24 cellular contexts compared by ENCODE assay signal in genomic region chr1:220595179-220595578, GRCh38.
"Had no signal": no experiment of that assay in that cellular context is flagged by ENCODE, and none has a peak within 500 bp of the region (broad histone marks: within the 10 kb centered on the region; RNA-seq: fewer than 3 reads in every experiment).

No MANE protein-coding gene starts in this region.

- H3K9me3 Mint-ChIP-seq: naive B cell had no signal

- H3K4me1 Mint-ChIP-seq: immature natural killer cell, mesothelial cell of epicardium, naive B cell had no signal

- H3K36me3 ChIP-seq: left ventricle myocardium inferior, lower lobe of right lung had no signal

- H3K36me3 Mint-ChIP-seq: immature natural killer cell, naive B cell had no signal

- H3K27ac ChIP-seq: coronary artery, dorsolateral prefrontal cortex, epithelial cell of prostate, esophagus muscularis mucosa, foreskin keratinocyte, gastroesophageal sphincter, heart left ventricle, hepatocyte, left ventricle myocardium inferior, lower lobe of right lung had no signal

- H3K27me3 ChIP-seq: dorsolateral prefrontal cortex, esophagus muscularis mucosa, foreskin keratinocyte, gastroesophageal sphincter, heart left ventricle, hepatocyte had no signal

- H3K4me3 Mint-ChIP-seq: immature natural killer cell, mesothelial cell of epicardium, naive B cell had no signal

- DNase-seq: dermis blood vessel endothelial cell; dorsolateral prefrontal cortex; effector CD4-positive, alpha-beta T cell; effector memory CD4-positive, alpha-beta T cell; erythroblast; foreskin keratinocyte; heart left ventricle; hypothalamus; immature natural killer cell; islet precursor cell; kidney; kidney glomerular epithelial cell; left colon; left ventricle myocardium inferior; lower lobe of right lung; mesenchymal stem cell; mucosa of descending colon; naive B cell had no signal

- H3K27ac Mint-ChIP-seq: immature natural killer cell, mesothelial cell of epicardium, naive B cell had no signal

- H3K4me3 ChIP-seq: coronary artery, dorsolateral prefrontal cortex, esophagus muscularis mucosa, gastroesophageal sphincter, heart left ventricle, hepatocyte, left ventricle myocardium inferior, lower lobe of right lung, mucosa of descending colon had no signal

- H3K27me3 Mint-ChIP-seq: naive B cell had no signal

- H3K9me3 ChIP-seq: esophagus muscularis mucosa, gastroesophageal sphincter, heart left ventricle, left ventricle myocardium inferior, lower lobe of right lung, mucosa of descending colon had no signal

- H3K4me1 ChIP-seq: esophagus muscularis mucosa, foreskin keratinocyte, gastroesophageal sphincter, heart left ventricle, left ventricle myocardium inferior, lower lobe of right lung had no signal
